In genomic region chr5:34756781-34757624, GRCh38 we compare ENCODE assay signal across 12 cellular contexts.
DNase-seq lines count a peak whose midpoint lies in the region; TF ChIP-seq lines count a peak whose summit lies in the region.
"Had no signal": no experiment of that assay in that cellular context is flagged by ENCODE, and none has a peak within 500 bp of the region (broad histone marks: within the 10 kb centered on the region; RNA-seq: fewer than 3 reads in every experiment).

No MANE protein-coding gene starts in this region.

- H3K4me3 ChIP-seq in cardiac muscle cell (no peak overlapping the region), right atrium auricular region (no peak overlapping the region), kidney epithelial cell (ENCODE audit: low read depth, low read length) (no peak overlapping the region), osteoblast (ENCODE audit: insufficient read depth, low read length) (no peak overlapping the region)
- H3K4me3 ChIP-seq: SJCRH30 had no signal

- H3K27ac ChIP-seq in cardiac muscle cell (peak overlapping the region; percentile 62), right atrium auricular region (no peak overlapping the region), osteoblast (ENCODE audit: low read depth, low read length) (peak overlapping the region; percentile 72)
- H3K27ac ChIP-seq: SJCRH30 had no signal

- no peak overlapping the region for H2AFZ ChIP-seq in osteoblast (ENCODE audit: low read length)

- TF ChIP-seq CTCF in cardiac muscle cell (IDR thresholded peaks at IDR 0.05; ENCODE audit: low read depth, low read length) (no peak), right atrium auricular region (IDR thresholded peaks at IDR 0.05) (no peak), kidney epithelial cell (IDR thresholded peaks at IDR 0.05; ENCODE audit: insufficient read depth, low read length, poor library complexity, severe bottlenecking) (no peak), osteoblast (IDR thresholded peaks at IDR 0.05; ENCODE audit: extremely low read depth, low read depth, low read length) (no peak)

- DNase-seq in cardiac muscle cell (ENCODE audit: low read depth in 1 of 2, low spot score in 1 of 2) (no peak), right atrium auricular region (ENCODE audit: low spot score) (no peak), kidney epithelial cell (ENCODE audit: low read depth) (peak; percentile 43), osteoblast (ENCODE audit: insufficient read length, low spot score, missing footprints) (no peak), UCSD-AML1 (lab: John Stamatoyannopoulos, UW; ENCODE audit: unreplicated experiment) (no peak), H4 (ENCODE audit: low spot score) (no peak), COLO668 (lab: John Stamatoyannopoulos, UW; ENCODE audit: unreplicated experiment) (no peak), D341Med (ENCODE audit: low spot score) (no peak)
- DNase-seq: activated CD8-positive, alpha-beta T cell treated with anti-CD3 and anti-CD28 coated beads for 36 hours; COR-L47; SJCRH30; stimulated activated naive CD8-positive, alpha-beta T cell treated with anti-CD3 and anti-CD28 coated beads, Interleukin-15, amount 100 ng/mL, for 72 hours had no signal

- peaks cover 12% of the 10 kb centered on the region for H4K20me1 ChIP-seq in osteoblast (ENCODE audit: insufficient read depth, low read length)

- no peaks in the 10 kb centered on the region for H3K9me3 ChIP-seq in cardiac muscle cell (ENCODE audit: low read depth)
- H3K9me3 ChIP-seq in right atrium auricular region: no peaks in the 10 kb centered on the region
- no peaks in the 10 kb centered on the region for H3K9me3 ChIP-seq in osteoblast (ENCODE audit: low read depth, low read length)
- H3K9me3 ChIP-seq: SJCRH30 had no signal

- H3K27me3 ChIP-seq in cardiac muscle cell (no peaks in the 10 kb centered on the region), right atrium auricular region (no peaks in the 10 kb centered on the region), kidney epithelial cell (ENCODE audit: control insufficient read depth, insufficient read depth, low read length) (no peaks in the 10 kb centered on the region), osteoblast (ENCODE audit: insufficient read depth, low read length) (no peaks in the 10 kb centered on the region)
- H3K27me3 ChIP-seq: SJCRH30 had no signal

- peak overlapping the region; percentile 14 for H3K4me2 ChIP-seq in osteoblast (ENCODE audit: insufficient read depth, low read length)

- peaks cover 89% of the 10 kb centered on the region for H3K79me2 ChIP-seq in osteoblast (ENCODE audit: insufficient read depth, low read length)

- no peaks in the 10 kb centered on the region for H3K36me3 ChIP-seq in cardiac muscle cell
- no peaks in the 10 kb centered on the region for H3K36me3 ChIP-seq in right atrium auricular region
- no peaks in the 10 kb centered on the region for H3K36me3 ChIP-seq in kidney epithelial cell (ENCODE audit: control insufficient read depth, insufficient read depth, low read length)
- peaks cover 51% of the 10 kb centered on the region for H3K36me3 ChIP-seq in osteoblast (ENCODE audit: insufficient read depth, low read length)

- H3K4me1 ChIP-seq in cardiac muscle cell (ENCODE audit: low read depth) (peaks cover 8% of the 10 kb centered on the region), right atrium auricular region (peaks cover 0 to under 1% of the 10 kb centered on the region in 2 donors), osteoblast (ENCODE audit: insufficient read depth, low read length) (peaks cover 14% of the 10 kb centered on the region)

Comparison
In these comparisons a context has a peak if more than half of its experiments do, and no peak if none do; other contexts are left out.
1. H3K27ac ChIP-seq: peak in cardiac muscle cell (single experiment) and osteoblast (single experiment); none in right atrium auricular region (0 of 2).